Comparison of ENCODE assay signal across 28 cellular contexts in the genomic region with DNA sequence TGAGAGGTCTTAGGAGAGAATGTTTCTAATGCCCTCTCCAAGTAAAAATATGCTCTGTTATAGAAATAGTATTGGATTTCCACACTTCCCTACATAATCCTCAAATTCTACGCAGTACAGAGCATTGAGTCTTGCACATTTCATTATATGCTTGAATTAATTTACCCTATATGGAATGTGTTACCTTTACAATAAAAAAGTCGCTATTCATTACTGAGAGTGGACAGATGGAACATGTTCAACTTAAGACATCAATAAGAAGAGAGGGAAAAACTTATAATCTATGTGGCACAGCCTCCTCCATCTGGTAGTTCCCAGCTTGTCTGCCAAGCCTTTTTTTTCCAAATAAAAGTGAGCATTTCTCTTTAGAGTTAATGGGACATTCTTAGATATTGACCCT.
"Had no signal": no experiment of that assay in that cellular context is flagged by ENCODE, and none has a peak within 500 bp of the region (broad histone marks: within the 10 kb centered on the region; RNA-seq: fewer than 3 reads in every experiment).

No MANE protein-coding gene starts in this region.

- H3K9me3 ChIP-seq: esophagus muscularis mucosa, gastroesophageal sphincter, heart right ventricle, left lung, mucosa of descending colon, right lobe of liver, suprapubic skin, transverse colon, upper lobe of right lung, uterus had no signal

- H3K4me3 Mint-ChIP-seq: mesothelial cell of epicardium; naive B cell; nephron; neural progenitor cell; stimulated activated naive CD8-positive, alpha-beta T cell treated with anti-CD3 and anti-CD28 coated beads, Interleukin-15, amount 100 ng/mL, for 72 hours had no signal

- H3K4me1 ChIP-seq: foreskin keratinocyte, parathyroid adenoma, right lobe of liver, uterus had no signal

- DNase-seq: dorsolateral prefrontal cortex; effector CD4-positive, alpha-beta T cell; foreskin keratinocyte; heart right ventricle; hippocampal formation; left cardiac atrium; left lung; mesenchymal stem cell; mucosa of descending colon; naive B cell; right lobe of liver; small intestine; stimulated activated CD4-positive, alpha-beta T cell treated with anti-CD3 and anti-CD28 coated beads, Interleukin-1b, Interleukin-23, amount 100 ng/mL, for 48 hours; stimulated activated CD4-positive, alpha-beta T cell treated with anti-CD3 and anti-CD28 coated beads, Interleukin-4, amount 100 ng/mL, for 1 hour; stimulated activated CD8-positive, alpha-beta memory T cell treated with anti-CD3 and anti-CD28 coated beads, Interleukin-4, amount 100 ng/mL, for 48 hours; stimulated activated naive CD4-positive, alpha-beta T cell; stimulated activated naive CD8-positive, alpha-beta T cell treated with anti-CD3 and anti-CD28 coated beads, Interleukin-15, amount 100 ng/mL, for 72 hours; transverse colon; upper lobe of right lung; uterus had no signal

- H3K27ac Mint-ChIP-seq: mesothelial cell of epicardium; naive B cell; neural progenitor cell; progenitor cell of endocrine pancreas; stimulated activated naive CD8-positive, alpha-beta T cell treated with anti-CD3 and anti-CD28 coated beads, Interleukin-15, amount 100 ng/mL, for 72 hours had no signal

- H3K27ac ChIP-seq: dorsolateral prefrontal cortex, esophagus muscularis mucosa, foreskin keratinocyte, gastroesophageal sphincter, heart right ventricle, left lung, neural progenitor cell, parathyroid adenoma, right lobe of liver, suprapubic skin, transverse colon, upper lobe of right lung, uterus had no signal

- H3K9ac ChIP-seq: neural progenitor cell, parathyroid adenoma had no signal

- H3K9me3 Mint-ChIP-seq: mesothelial cell of epicardium; naive B cell; nephron; neural progenitor cell; stimulated activated naive CD8-positive, alpha-beta T cell treated with anti-CD3 and anti-CD28 coated beads, Interleukin-15, amount 100 ng/mL, for 72 hours had no signal

- H3K27me3 Mint-ChIP-seq: progenitor cell of endocrine pancreas had no signal

- H3K4me3 ChIP-seq: dorsolateral prefrontal cortex, esophagus muscularis mucosa, gastroesophageal sphincter, heart right ventricle, left lung, mucosa of descending colon, neural progenitor cell, right lobe of liver, suprapubic skin, transverse colon, upper lobe of right lung, uterus had no signal

- H3K27me3 ChIP-seq: esophagus muscularis mucosa, gastroesophageal sphincter, neural progenitor cell, right lobe of liver, transverse colon, upper lobe of right lung, uterus had no signal

- ATAC-seq: gastroesophageal sphincter; heart right ventricle; left cardiac atrium; left lung; right lobe of liver; stimulated activated naive CD8-positive, alpha-beta T cell treated with anti-CD3 and anti-CD28 coated beads, Interleukin-15, amount 100 ng/mL, for 72 hours; upper lobe of right lung had no signal

- H3K36me3 ChIP-seq: esophagus muscularis mucosa, gastroesophageal sphincter, heart right ventricle, left lung, neural progenitor cell, right lobe of liver, suprapubic skin, transverse colon, upper lobe of right lung, uterus had no signal

- H3K36me3 Mint-ChIP-seq: mesothelial cell of epicardium, naive B cell, neural progenitor cell had no signal
